In genomic region chr9:94922098-94922607, GRCh38 we compare ENCODE assay signal across 8 cellular contexts.
DNase-seq lines count a peak whose midpoint lies in the region; ATAC-seq, FAIRE-seq and TF ChIP-seq lines count a peak whose summit lies in the region.

No MANE protein-coding gene starts in this region.

- peak; percentile 71 for ATAC-seq in IMR-90 (ENCODE audit: low read depth)
- no peak for ATAC-seq in HG03280 (IDR thresholded peaks at IDR 0.05; ENCODE audit: unreplicated experiment)
- no peak for ATAC-seq in HG02798 (IDR thresholded peaks at IDR 0.05; ENCODE audit: poor library complexity, unreplicated experiment)

- H3K36me3 ChIP-seq in IMR-90 (ENCODE audit: control insufficient read depth, insufficient read depth, low read length) (peaks cover under 1% of the 10 kb centered on the region; the same call in 1 of the 2 replicates), suprapubic skin (no peaks in the 10 kb centered on the region), small intestine (ENCODE audit: control insufficient read depth in 2 of 2, insufficient read depth in 2 of 2, low read length in 2 of 2) (no peaks in the 10 kb centered on the region)

- H3K9me3 ChIP-seq in IMR-90 (ENCODE audit: control insufficient read depth, insufficient read depth, low read length), result no peaks in the 10 kb centered on the region
- no peaks in the 10 kb centered on the region for H3K9me3 ChIP-seq in suprapubic skin
- no peaks in the 10 kb centered on the region for H3K9me3 ChIP-seq in small intestine (ENCODE audit: control insufficient read depth, low read depth)

- H3K27ac ChIP-seq in IMR-90 (ENCODE audit: insufficient read depth, low read length) (peak overlapping the region; percentile 97), suprapubic skin (peak overlapping the region; percentile 88), small intestine (ENCODE audit: low read depth in 1 of 2, low read length in 1 of 2) (peak overlapping the region in 1 of 2 donors; percentile 81)

- DNase-seq in IMR-90 (peak; percentile 98), astrocyte of the spinal cord (ENCODE audit: low read depth, low spot score) (peak; percentile 97), kidney glomerular epithelial cell (lab: John Stamatoyannopoulos, UW) (peak; percentile 93), suprapubic skin (ENCODE audit: low spot score in 2 of 2) (no peak), small intestine (no peak)
- no peak for DNase-seq in activated CD4-positive, CD25-positive, alpha-beta regulatory T cell treated with anti-CD3 and anti-CD28 coated beads, Interleukin-2, amount 50 U/mL, for 72 hours

- WGBS in IMR-90 (ENCODE audit: extremely low coverage in 2 of 2, insufficient read length in 1 of 2), 2 experiments, result 5% methylated on average over 8 of the region's 10 CpGs; no CpG with 5 or more reads in 1 of the 2 experiments
- 27% methylated on average over 10 of the region's 10 CpGs for WGBS in suprapubic skin
- 61 to 86% (median 84%) methylated on average over 10 of the region's 10 CpGs for WGBS in small intestine, 3 donors

- H2AFZ ChIP-seq in IMR-90 (replicated peaks; ENCODE audit: low read length, poor library complexity), result peak overlapping the region; percentile 73

- peak overlapping the region; percentile 98 for H2AK5ac ChIP-seq in IMR-90 (ENCODE audit: low read depth, low read length)

- intact Hi-C loops in IMR-90 (cut with micrococcal nuclease), result loop anchor here (1.0 to 5.0 kb wide), 7 partner anchors 15 to 240 kb away; no protein-coding TSS in a partner anchor

- H2BK120ac ChIP-seq in IMR-90 (ENCODE audit: low read depth, low read length), result peak overlapping the region; percentile 97

- H3K4me2 ChIP-seq in IMR-90 (ENCODE audit: low read depth, low read length), result peak overlapping the region; percentile 59

- H3K27me3 ChIP-seq in IMR-90 (ENCODE audit: control insufficient read depth, insufficient read depth, low read length), result no peaks in the 10 kb centered on the region
- H3K27me3 ChIP-seq in suprapubic skin, result no peaks in the 10 kb centered on the region
- H3K27me3 ChIP-seq in small intestine (ENCODE audit: control insufficient read depth in 2 of 2, insufficient read depth in 2 of 2, low read length in 2 of 2), result no peaks in the 10 kb centered on the region

- TF ChIP-seq CTCF in IMR-90 (conservative IDR thresholded peaks at IDR 0.05; ENCODE audit: low read depth, low read length), result no peak
- TF ChIP-seq CTCF in astrocyte of the spinal cord (IDR thresholded peaks at IDR 0.05; ENCODE audit: low read depth, low read length), result no peak
- TF ChIP-seq CTCF in suprapubic skin (IDR thresholded peaks at IDR 0.05), result no peak

- peak overlapping the region; percentile 99 for H3K56ac ChIP-seq in IMR-90 (ENCODE audit: extremely low read depth, insufficient read depth, low read length)

- in situ Hi-C loops in IMR-90 (cut with MboI; ENCODE audit: low sequenced_read_pairs), result no loop called here
- in situ Hi-C loops in astrocyte of the spinal cord (cut with HindIII; ENCODE audit: low sequenced_read_pairs), result no loop called here

- H3K18ac ChIP-seq in IMR-90 (ENCODE audit: low read depth, low read length), result peak overlapping the region; percentile 93

- H3K79me1 ChIP-seq in IMR-90 (ENCODE audit: low read depth in 1 of 2, low read length in 2 of 2), result peaks cover 21 to 43% of the 10 kb centered on the region in 2 experiments

- BruUV-seq in IMR-90 (replicated peaks; lab: Mats Ljungman, UMichigan), result no TSS peak

- no peak for FAIRE-seq in small intestine (lab: Jason Lieb, UNC)

- CTCF ChIA-PET in IMR-90 (lab: Yijun Ruan, JAX), result interaction anchor here (0.5 to 1.1 kb wide), 2 partner anchors 18 to 104 kb away, joined by 3 read pairs; no protein-coding TSS in a partner anchor

- peak; percentile 40 for TF ChIP-seq RAD21 in IMR-90 (IDR thresholded peaks at IDR 0.05; ENCODE audit: low read length)

- peak overlapping the region; percentile 98 for H3K4ac ChIP-seq in IMR-90 (ENCODE audit: low read depth, low read length)

- H4K20me1 ChIP-seq in IMR-90 (ENCODE audit: insufficient read depth, low read length), result no peaks in the 10 kb centered on the region

- H3K4me1 ChIP-seq in IMR-90 (ENCODE audit: control insufficient read depth, insufficient read depth, low read length) (peaks cover 30% of the 10 kb centered on the region), suprapubic skin (peaks cover 88% of the 10 kb centered on the region), small intestine (ENCODE audit: control insufficient read depth in 2 of 2, insufficient read depth in 1 of 2, low read depth in 1 of 2, low read length in 1 of 2) (peaks cover 0 to 4% of the 10 kb centered on the region in 2 donors)

- POLR2A ChIA-PET in IMR-90 (lab: Charles Lee; ENCODE audit: unreplicated experiment), result interaction anchor here (0.7 to 1.1 kb wide), 2 partner anchors 85 to 94 kb away, joined by 3 read pairs; no protein-coding TSS in a partner anchor

- dilution Hi-C loops in IMR-90 (cut with HindIII; ENCODE audit: low sequenced_read_pairs, unreplicated experiment), result no loop called here

- H4K8ac ChIP-seq in IMR-90 (ENCODE audit: low read depth in 2 of 2, low read length in 2 of 2), result peak overlapping the region; percentile 93 to 98

- H2BK5ac ChIP-seq in IMR-90 (ENCODE audit: low read depth, low read length, poor library complexity, severe bottlenecking), result peak overlapping the region; percentile 94

- peak overlapping the region; percentile 96 for H2BK15ac ChIP-seq in IMR-90 (ENCODE audit: low read depth, low read length)

- peak overlapping the region; percentile 99 for H4K91ac ChIP-seq in IMR-90 (ENCODE audit: insufficient read depth, low read depth, low read length)

- H3K4me3 ChIP-seq in IMR-90 (ENCODE audit: insufficient read depth, low read depth, low read length) (no peak overlapping the region), astrocyte of the spinal cord (ENCODE audit: low read depth, low read length) (no peak overlapping the region), suprapubic skin (no peak overlapping the region), small intestine (ENCODE audit: low read depth in 1 of 2, low read length in 2 of 2) (no peak overlapping the region)

- peak overlapping the region; percentile 80 for H3K9ac ChIP-seq in IMR-90 (ENCODE audit: low read depth, low read length)

- peak overlapping the region; percentile 91 for H4K5ac ChIP-seq in IMR-90 (ENCODE audit: low read depth, low read length)

- peak overlapping the region; percentile 96 for H3K14ac ChIP-seq in IMR-90 (replicated peaks; ENCODE audit: low read depth, low read length)

- TF ChIP-seq EP300 in suprapubic skin (IDR thresholded peaks at IDR 0.05), result no peak

- H2BK20ac ChIP-seq in IMR-90 (ENCODE audit: low read depth, low read length), result peak overlapping the region; percentile 96

- peak overlapping the region; percentile 98 for H2AK9ac ChIP-seq in IMR-90 (replicated peaks; ENCODE audit: low read depth, low read length, poor library complexity)

- no peak; the same call in 1 of the 2 replicates for TF ChIP-seq POLR2A in IMR-90 (IDR thresholded peaks at IDR 0.05; ENCODE audit: low read depth, low read length)
- no peak for TF ChIP-seq POLR2A in suprapubic skin (IDR thresholded peaks at IDR 0.05)

- peaks cover 29% of the 10 kb centered on the region for H3K9me1 ChIP-seq in IMR-90 (ENCODE audit: insufficient read depth, low read length)

- H3K23ac ChIP-seq in IMR-90 (ENCODE audit: low read depth, low read length), result peak overlapping the region; percentile 94

TF ChIP-seq in IMR-90, 13 proteins besides CTCF, POLR2A, EP300 and RAD21:
- no peak for TF ChIP-seq RFX5 (IDR thresholded peaks at IDR 0.05; ENCODE audit: low read depth, low read length)
- no peak; the same call in 1 of the 2 replicates for TF ChIP-seq CHD1 (IDR thresholded peaks at IDR 0.05; ENCODE audit: low read depth, low read length)
- no peak for TF ChIP-seq USF2 (IDR thresholded peaks at IDR 0.05; ENCODE audit: low read depth, low read length)
- TF ChIP-seq SMC3 (IDR thresholded peaks at IDR 0.05; ENCODE audit: low read depth, low read length), result no peak
- 0 out of 2 replicates have a peak, but pooled peaks have one; percentile 46 for TF ChIP-seq MXI1 (IDR thresholded peaks at IDR 0.05; ENCODE audit: borderline replicate concordance, low read depth, low read length)
- TF ChIP-seq FOS (IDR thresholded peaks at IDR 0.05; ENCODE audit: low read depth, low read length), result peak; percentile 61
- peak; percentile 62; the same call in 1 of the 2 replicates for TF ChIP-seq MAZ (IDR thresholded peaks at IDR 0.05; ENCODE audit: borderline replicate concordance, low read depth, low read length)
- peak; percentile 90 for TF ChIP-seq RCOR1 (IDR thresholded peaks at IDR 0.05; ENCODE audit: insufficient replicate concordance, low read length)
- TF ChIP-seq ELK1 (IDR thresholded peaks at IDR 0.05; ENCODE audit: borderline replicate concordance, low read depth, low read length), result no peak
- TF ChIP-seq MAFK (IDR thresholded peaks at IDR 0.05; ENCODE audit: low read depth, low read length), result peak; percentile 69
- TF ChIP-seq CEBPB (IDR thresholded peaks at IDR 0.05; ENCODE audit: low read depth, low read length), result 0 out of 2 replicates have a peak, but pooled peaks have one; percentile 20
- TF ChIP-seq BHLHE40 (IDR thresholded peaks at IDR 0.05; ENCODE audit: low read depth, low read length), result peak; percentile 73; the same call in 1 of the 2 replicates

Comparison
In these comparisons a context has a peak if more than half of its experiments do, and no peak if none do; other contexts are left out.
1. DNase-seq: peak in IMR-90 (single experiment), astrocyte of the spinal cord (single experiment) and kidney glomerular epithelial cell (single experiment); none in suprapubic skin (0 of 2), small intestine (single experiment) and activated CD4-positive, CD25-positive, alpha-beta regulatory T cell treated with anti-CD3 and anti-CD28 coated beads, Interleukin-2, amount 50 U/mL, for 72 hours (single experiment).